Comparison of ENCODE assay signal across 12 cellular contexts in genomic region chr12:2165021-2165420, GRCh38.
"Had no signal": no experiment of that assay in that cellular context is flagged by ENCODE, and none has a peak within 500 bp of the region (broad histone marks: within the 10 kb centered on the region; RNA-seq: fewer than 3 reads in every experiment).

No MANE protein-coding gene starts in this region.

- H3K4me3 ChIP-seq: dorsolateral prefrontal cortex, hepatocyte had no signal

- H3K27me3 ChIP-seq: dorsolateral prefrontal cortex, hepatocyte had no signal

- H3K27ac ChIP-seq: hepatocyte had no signal

- DNase-seq: activated CD4-positive, alpha-beta T cell treated with anti-CD3 and anti-CD28 coated beads, Interleukin-2, amount 50 U/mL, for 48 hours; activated CD4-positive, CD25-positive, alpha-beta regulatory T cell treated with anti-CD3 and anti-CD28 coated beads, Interleukin-2, amount 50 U/mL, for 72 hours; activated naive CD4-positive, alpha-beta T cell treated with Interleukin-2 at 50 U/mL for 16 hours; dorsolateral prefrontal cortex; foreskin melanocyte; islet precursor cell; mesendoderm; stimulated activated CD4-positive, alpha-beta T cell treated with anti-CD3 and anti-CD28 coated beads, Interleukin-2, amount 100 ng/mL, for 48 hours; stimulated activated naive B cell treated with anti-CD40 and anti-IgM and Interleukin-4, amounts not matched to agents 10 μg/mL and 1 μg/mL and 100 μg/mL, for 72 hours; trophoblast cell had no signal

- ATAC-seq: activated T-helper 17 cell treated with anti-CD3 and anti-CD28 coated beads, Interleukin-2, amount 50 U/mL, for 72 hours; stimulated activated naive B cell treated with anti-CD40 and anti-IgM and Interleukin-4, amounts not matched to agents 10 μg/mL and 1 μg/mL and 100 μg/mL, for 72 hours had no signal
